Comparison of ENCODE assay signal across 30 cellular contexts in the genomic region with DNA sequence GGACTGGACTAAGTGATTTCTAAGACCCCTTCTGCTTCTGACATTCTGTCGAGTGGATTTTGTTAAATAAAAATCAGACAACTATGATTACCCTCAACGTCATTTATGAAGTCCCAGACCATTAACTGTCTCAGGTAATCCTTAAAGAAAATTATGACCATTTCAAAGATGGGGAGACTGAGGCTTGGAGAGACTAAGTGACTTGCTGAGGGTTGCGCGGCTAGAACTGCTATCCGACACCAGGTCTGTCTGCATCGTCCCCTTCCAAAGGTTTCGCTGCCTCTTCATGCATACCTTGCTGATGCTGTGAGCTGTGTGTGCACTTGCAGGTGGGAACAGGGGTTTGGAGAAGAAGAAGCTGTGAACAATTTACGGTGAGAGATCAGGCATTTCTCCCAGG. TPM values are rescaled to one million over a fixed set of nuclear protein-coding genes. Genes with fewer than 3 reads are reported as not detected.
"Had no signal": no experiment of that assay in that cellular context is flagged by ENCODE, and none has a peak within 500 bp of the region (broad histone marks: within the 10 kb centered on the region; RNA-seq: fewer than 3 reads in every experiment).

No MANE protein-coding gene starts in this region.

- H3K36me3 Mint-ChIP-seq: mesothelial cell of epicardium; naive B cell; stimulated activated effector memory CD8-positive, alpha-beta T cell treated with anti-CD3 and anti-CD28 coated beads, Interleukin-12 subunit alpha, Interleukin-12 subunit beta, amount 100 ng/mL, for 72 hours had no signal

- H3K4me3 Mint-ChIP-seq: mesothelial cell of epicardium; stimulated activated effector memory CD8-positive, alpha-beta T cell treated with anti-CD3 and anti-CD28 coated beads, Interleukin-12 subunit alpha, Interleukin-12 subunit beta, amount 100 ng/mL, for 72 hours; stimulated activated naive CD8-positive, alpha-beta T cell treated with anti-CD3 and anti-CD28 coated beads, Interleukin-15, Interleukin-2, amounts not matched to agents 100 ng/mL and 50 ng/mL, for 24 hours had no signal

- ATAC-seq: pancreas; right cardiac atrium; stimulated activated effector memory CD8-positive, alpha-beta T cell treated with anti-CD3 and anti-CD28 coated beads, Interleukin-12 subunit alpha, Interleukin-12 subunit beta, amount 100 ng/mL, for 72 hours had no signal

- DNase-seq: islet precursor cell; left ventricle myocardium inferior; mesendoderm; naive B cell; nucleus accumbens; pancreas; posterior cingulate gyrus; retina; right cardiac atrium; sigmoid colon; small intestine; spleen; stimulated activated CD4-positive, alpha-beta T cell treated with anti-CD3 and anti-CD28 coated beads, Interleukin-4, amount 100 ng/mL, for 24 hours; stimulated activated naive CD4-positive, alpha-beta T cell; tibial artery; trophoblast cell had no signal

- H3K9me3 ChIP-seq: left ventricle myocardium inferior, pancreas, prostate gland, sigmoid colon, spleen, suprapubic skin, thoracic aorta, tibial artery, vagina had no signal

- H3K27ac Mint-ChIP-seq: mesothelial cell of epicardium; nephron; stimulated activated effector memory CD8-positive, alpha-beta T cell treated with anti-CD3 and anti-CD28 coated beads, Interleukin-12 subunit alpha, Interleukin-12 subunit beta, amount 100 ng/mL, for 72 hours; stimulated activated naive CD8-positive, alpha-beta T cell treated with anti-CD3 and anti-CD28 coated beads, Interleukin-15, Interleukin-2, amounts not matched to agents 100 ng/mL and 50 ng/mL, for 24 hours had no signal

- H3K27me3 ChIP-seq: pancreas, sigmoid colon, suprapubic skin, tibial artery, vagina had no signal

- H3K9me3 Mint-ChIP-seq: mesothelial cell of epicardium; naive B cell; nephron; neural crest cell; stimulated activated effector memory CD8-positive, alpha-beta T cell treated with anti-CD3 and anti-CD28 coated beads, Interleukin-12 subunit alpha, Interleukin-12 subunit beta, amount 100 ng/mL, for 72 hours; stimulated activated naive CD8-positive, alpha-beta T cell treated with anti-CD3 and anti-CD28 coated beads, Interleukin-15, Interleukin-2, amounts not matched to agents 100 ng/mL and 50 ng/mL, for 24 hours had no signal

- H3K36me3 ChIP-seq: left ventricle myocardium inferior, pancreas, prostate gland, spleen, suprapubic skin, thoracic aorta, vagina had no signal

- H3K27me3 Mint-ChIP-seq: stimulated activated naive CD8-positive, alpha-beta T cell treated with anti-CD3 and anti-CD28 coated beads, Interleukin-15, Interleukin-2, amounts not matched to agents 100 ng/mL and 50 ng/mL, for 24 hours had no signal

- H3K4me3 ChIP-seq: left ventricle myocardium inferior, lung, pancreas, prostate gland, sigmoid colon, spleen, suprapubic skin, thoracic aorta, tibial artery, vagina had no signal

- H3K27ac ChIP-seq: left ventricle myocardium inferior, pancreas, prostate gland, sigmoid colon, spleen, suprapubic skin, thoracic aorta, tibial artery, vagina had no signal

- H3K4me1 ChIP-seq: prostate gland had no signal

RNA-seq across cellular contexts. Expression of a gene that starts 43.4 kb away (rescaled TPM):
- total RNA-seq: kidney epithelial cell, left ventricle myocardium inferior, mesothelial cell of epicardium, neural crest cell, osteoblast, pancreas, right cardiac atrium, sigmoid colon, spleen, subcutaneous adipose tissue, thoracic aorta, urinary bladder, vagina had no signal
- polyA plus RNA-seq: pancreas, right cardiac atrium, sigmoid colon, small intestine, spleen, urinary bladder had no signal
